ENCODE assay signal across 1 cellular context in genomic region chr11:118907051-118907748, GRCh38.
TF ChIP-seq lines count a peak whose summit lies in the region.

No MANE protein-coding gene starts in this region.

TF ChIP-seq in K562, 482 proteins besides CTCF, POLR2A, EP300 and RAD21 (continued from another document):
- TF ChIP-seq E2F8 (IDR thresholded peaks at IDR 0.05; ENCODE audit: low read depth, partially characterized antibody): no peak
- TF ChIP-seq SETDB1 (IDR thresholded peaks at IDR 0.05; ENCODE audit: low read length): no peak
- no peak for TF ChIP-seq ZNF354B (CRISPR knock-in tag; IDR thresholded peaks at IDR 0.05)
- peak; percentile 89 for TF ChIP-seq ATF7 (IDR thresholded peaks at IDR 0.05)
- TF ChIP-seq BCOR (IDR thresholded peaks at IDR 0.05): no peak
- TF ChIP-seq ZNF436 (CRISPR knock-in tag; IDR thresholded peaks at IDR 0.05): no peak
- TF ChIP-seq YBX1 (IDR thresholded peaks at IDR 0.05): no peak
- TF ChIP-seq JUN (IDR thresholded peaks at IDR 0.05; ENCODE audit: borderline replicate concordance, low read depth, low read length): peak; percentile 23; the same call in 1 of the 2 replicates
- TF ChIP-seq JUN (CRISPR knock-in tag; IDR thresholded peaks at IDR 0.05; ENCODE audit: borderline replicate concordance): no peak
- TF ChIP-seq DEAF1 (CRISPR knock-in tag; IDR thresholded peaks at IDR 0.05): peak; percentile 88
- TF ChIP-seq RAD51 (IDR thresholded peaks at IDR 0.05; ENCODE audit: borderline replicate concordance, low read depth): no peak
- no peak for TF ChIP-seq NBN (IDR thresholded peaks at IDR 0.05; ENCODE audit: low read depth)
- no peak for TF ChIP-seq ATF6 (CRISPR knock-in tag; IDR thresholded peaks at IDR 0.05)
- no peak for TF ChIP-seq BRD9 (IDR thresholded peaks at IDR 0.05; ENCODE audit: low read depth, partially characterized antibody)
- TF ChIP-seq NFATC3 (IDR thresholded peaks at IDR 0.05): no peak
- no peak for TF ChIP-seq ZNF76 (CRISPR knock-in tag; IDR thresholded peaks at IDR 0.05; ENCODE audit: borderline replicate concordance)
- TF ChIP-seq ETV1 (tag; conservative IDR thresholded peaks at IDR 0.05; ENCODE audit: low read depth): 0 out of 2 replicates have a peak, but pooled peaks have one; percentile 16
- TF ChIP-seq GTF2A2 (tag; IDR thresholded peaks at IDR 0.05): no peak
- TF ChIP-seq RNF2 (IDR thresholded peaks at IDR 0.05): no peak
- TF ChIP-seq TBP (optimal IDR thresholded peaks at IDR 0.05; ENCODE audit: low read depth, low read length): no peak
- no peak for TF ChIP-seq ZBED1 (IDR thresholded peaks at IDR 0.05)
- TF ChIP-seq ZNF583 (CRISPR knock-in tag; IDR thresholded peaks at IDR 0.05): no peak
- no peak for TF ChIP-seq TRIM24 (IDR thresholded peaks at IDR 0.05)
- TF ChIP-seq USF2 (CRISPR knock-in tag; IDR thresholded peaks at IDR 0.05): no peak
- no peak for TF ChIP-seq POLR2G (IDR thresholded peaks at IDR 0.05; ENCODE audit: low read depth, low read length)
- no peak for TF ChIP-seq NFYB (IDR thresholded peaks at IDR 0.05; ENCODE audit: extremely low read depth, insufficient read length)
- no peak for TF ChIP-seq TAF7 (tag; IDR thresholded peaks at IDR 0.05)
- TF ChIP-seq ZNF280B (CRISPR knock-in tag; IDR thresholded peaks at IDR 0.05): no peak
- TF ChIP-seq SMAD1 (IDR thresholded peaks at IDR 0.05; ENCODE audit: low read depth, low read length, partially characterized antibody): no peak
- no peak for TF ChIP-seq HES1 (IDR thresholded peaks at IDR 0.05; ENCODE audit: low read depth)
- no peak for TF ChIP-seq DDX20 (tag; IDR thresholded peaks at IDR 0.05; ENCODE audit: low read depth)
- TF ChIP-seq TEAD2 (tag; IDR thresholded peaks at IDR 0.05): no peak
- TF ChIP-seq KLF13 (tag; IDR thresholded peaks at IDR 0.05; ENCODE audit: borderline replicate concordance, low read depth): no peak
- peak; percentile 79; the same call in 1 of the 2 replicates for TF ChIP-seq CTBP1 (IDR thresholded peaks at IDR 0.05; ENCODE audit: borderline replicate concordance)
- no peak for TF ChIP-seq MIER1 (IDR thresholded peaks at IDR 0.05; ENCODE audit: low read depth)
- TF ChIP-seq TEAD4 (IDR thresholded peaks at IDR 0.05; ENCODE audit: low read length): no peak
- TF ChIP-seq TEAD4 (CRISPR knock-in tag; IDR thresholded peaks at IDR 0.05; ENCODE audit: borderline replicate concordance): no peak
- peak; percentile 94 for TF ChIP-seq CC2D1A (IDR thresholded peaks at IDR 0.05)
- TF ChIP-seq CREBBP (IDR thresholded peaks at IDR 0.05; ENCODE audit: low read depth, low read length): no peak
- 0 out of 4 replicates have a peak, but pooled peaks of 1 of the 2 experiments have one; percentile 19 for TF ChIP-seq RCOR1 (IDR thresholded peaks at IDR 0.05; ENCODE audit: borderline replicate concordance in 1 of 2, low read depth in 2 of 2, low read length in 2 of 2)
- no peak for TF ChIP-seq MCM2 (IDR thresholded peaks at IDR 0.05; ENCODE audit: low read depth)
- peak; percentile 91 for TF ChIP-seq ZBTB33 (CRISPR knock-in tag; IDR thresholded peaks at IDR 0.05)
- no peak for TF ChIP-seq RREB1 (CRISPR knock-in tag; IDR thresholded peaks at IDR 0.05)
